7 cellular contexts compared by ENCODE assay signal in the genomic region with DNA sequence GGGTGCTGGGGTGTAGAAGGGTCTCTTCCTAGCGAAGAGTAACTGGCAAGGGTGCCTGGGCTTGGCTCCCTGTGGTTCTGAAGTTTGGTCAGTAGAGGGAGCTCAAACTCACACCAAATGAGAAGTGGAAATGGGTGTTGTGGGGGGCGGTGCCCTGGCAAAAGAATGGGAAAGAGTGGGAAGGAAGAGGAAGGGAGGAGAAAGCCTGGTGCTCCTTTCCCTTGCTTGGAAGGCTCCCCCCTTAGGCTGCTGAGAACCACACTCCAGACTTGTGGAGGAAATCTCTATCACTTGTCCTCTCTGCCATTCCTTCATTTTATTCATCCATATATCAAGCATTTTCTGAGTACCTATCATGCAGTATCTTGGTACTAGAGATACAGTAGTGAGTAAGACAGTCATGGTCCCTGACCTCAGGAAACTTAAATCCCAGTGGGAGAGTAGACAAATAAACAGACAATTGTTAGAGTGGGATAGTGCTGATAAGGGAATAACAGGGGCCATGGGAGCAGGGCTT. TPM values are rescaled to one million over a fixed set of nuclear protein-coding genes. Genes with fewer than 3 reads are reported as not detected.
DNase-seq lines count a peak whose midpoint lies in the region; ATAC-seq and TF ChIP-seq lines count a peak whose summit lies in the region.

No MANE protein-coding gene starts in this region.

- H3K4me1 ChIP-seq in RWPE2 (ENCODE audit: insufficient read depth, poor library complexity, severe bottlenecking): no peaks in the 10 kb centered on the region

- intact Hi-C loops in left ventricle myocardium superior (cut with micrococcal nuclease) (no loop called here), posterior vena cava (cut with DNase I) (no loop called here)

- ATAC-seq in RWPE2 (ENCODE audit: low read depth): peak; percentile 85
- ATAC-seq in left ventricle myocardium superior: peak; percentile 86
- ATAC-seq in GM21717 (IDR thresholded peaks at IDR 0.05; ENCODE audit: unreplicated experiment): no peak

- H3K4me3 ChIP-seq in GM12865 (ENCODE audit: low read depth, low read length) (no peak overlapping the region), RWPE2 (ENCODE audit: severe bottlenecking) (no peak overlapping the region)

- no peaks in the 10 kb centered on the region for H3K36me3 ChIP-seq in RWPE2 (ENCODE audit: low read depth)

- peak; percentile 51 for DNase-seq in GM12865 (ENCODE audit: low read depth)
- DNase-seq in HuH-7 (ENCODE audit: low spot score): peak; percentile 60
- DNase-seq in RWPE2 (ENCODE audit: low spot score): no peak
- DNase-seq in amniotic stem cell (lab: John Stamatoyannopoulos, UW): peak; percentile 28
- DNase-seq in left ventricle myocardium superior: peak; percentile 75
- peak; percentile 92 for DNase-seq in posterior vena cava (ENCODE audit: low spot score)

- no peaks in the 10 kb centered on the region for H3K27me3 ChIP-seq in RWPE2 (ENCODE audit: insufficient read depth, poor library complexity, severe bottlenecking)

- no peaks in the 10 kb centered on the region for H3K9me3 ChIP-seq in RWPE2 (ENCODE audit: severe bottlenecking)

- TF ChIP-seq CTCF in GM12865 (IDR thresholded peaks at IDR 0.05; ENCODE audit: insufficient read depth, low read depth, low read length, missing control alignments): peak; percentile 80
- peak; percentile 97 for TF ChIP-seq CTCF in RWPE2 (IDR thresholded peaks at IDR 0.05; ENCODE audit: poor library complexity, severe bottlenecking)

- H3K27ac ChIP-seq in RWPE2 (ENCODE audit: poor library complexity, severe bottlenecking): no peak overlapping the region

RNA-seq across cellular contexts. Expression of gene SLC4A9, which starts 13.0 kb away (rescaled TPM):
- total RNA-seq in left ventricle myocardium superior (not detected), posterior vena cava (not detected)

RNA-seq across cellular contexts. Expression of gene HBEGF, which starts 26.6 kb away (rescaled TPM):
- 21.9 TPM for total RNA-seq in left ventricle myocardium superior
- 1 to 10 TPM; 6.9 to 9.5 TPM for total RNA-seq in posterior vena cava

RNA-seq across cellular contexts. Expression of gene ANKHD1, which starts 28.6 kb away (rescaled TPM):
- total RNA-seq in left ventricle myocardium superior: 66.1 TPM
- total RNA-seq in posterior vena cava: 10 to 100 TPM; 90.8 to 93.2 TPM
